Comparison of ENCODE assay signal across 16 cellular contexts in the genomic region with DNA sequence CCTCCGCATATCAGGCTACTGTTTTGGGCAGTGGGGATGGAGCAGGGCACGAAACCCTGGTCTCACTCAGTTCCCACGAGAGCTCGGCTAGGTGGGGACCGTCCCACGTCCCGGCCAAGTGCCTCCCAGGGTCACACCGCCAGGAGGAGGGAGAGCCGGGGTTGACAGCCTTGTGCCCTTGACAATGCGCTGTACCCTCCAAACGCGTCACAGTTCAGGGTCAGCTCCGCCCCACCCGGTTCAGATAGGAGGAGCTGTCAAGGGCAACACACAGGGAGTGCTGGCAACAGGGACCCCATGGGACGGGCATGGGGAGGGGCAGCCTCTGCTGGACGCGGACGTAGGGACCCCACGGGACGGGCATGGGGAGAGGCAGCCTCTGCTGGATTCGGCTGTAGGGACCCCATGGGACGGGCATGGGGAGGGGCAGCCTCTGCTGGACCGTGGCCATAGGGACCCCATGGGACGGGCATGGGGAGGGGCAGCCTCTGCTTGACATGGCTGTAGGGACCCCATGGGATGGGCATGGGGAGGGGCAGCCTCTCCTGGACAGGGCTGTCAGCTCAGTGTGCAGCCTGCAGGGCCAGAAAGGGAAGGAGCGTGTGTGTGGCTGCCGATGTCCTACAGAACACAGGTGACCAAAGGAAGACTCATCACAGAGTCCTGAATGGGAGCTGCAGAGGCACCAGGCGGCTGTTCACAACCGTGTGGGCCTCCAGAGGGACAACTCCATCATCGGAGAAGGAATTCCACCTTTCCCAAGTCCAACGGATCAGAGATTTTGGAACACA. TPM values are rescaled to one million over a fixed set of nuclear protein-coding genes. Genes with fewer than 3 reads are reported as not detected.
DNase-seq lines count a peak whose midpoint lies in the region; ATAC-seq and TF ChIP-seq lines count a peak whose summit lies in the region.
"Had no signal": no experiment of that assay in that cellular context is flagged by ENCODE, and none has a peak within 500 bp of the region (broad histone marks: within the 10 kb centered on the region; RNA-seq: fewer than 3 reads in every experiment).

No MANE protein-coding gene starts in this region.

- TF ChIP-seq CTCF in upper lobe of left lung (IDR thresholded peaks at IDR 0.05), result no peak
- TF ChIP-seq CTCF in tibial artery (IDR thresholded peaks at IDR 0.05), result no peak

- no peak overlapping the region for H3K4me2 ChIP-seq in neuronal stem cell (ENCODE audit: insufficient read depth, low read length, poor library complexity, severe bottlenecking)
- H3K4me2 ChIP-seq: GM23338 had no signal

- H3K9me3 Mint-ChIP-seq in immature natural killer cell, result no peaks in the 10 kb centered on the region
- H3K9me3 Mint-ChIP-seq: CD14-positive monocyte; CD8-positive, alpha-beta T cell had no signal

- peak overlapping the region; percentile 87 for H4K8ac ChIP-seq in neuronal stem cell (ENCODE audit: low read depth, low read length)

- no peak overlapping the region for H3K27ac Mint-ChIP-seq in immature natural killer cell
- H3K27ac Mint-ChIP-seq: CD14-positive monocyte; CD8-positive, alpha-beta T cell; GM23338 had no signal

- H3K9me3 ChIP-seq in neuronal stem cell (replicated peaks in 1 of 2; ENCODE audit: control insufficient read depth in 2 of 2, insufficient read depth in 1 of 2, low read depth in 1 of 2, low read length in 2 of 2) (no peaks in the 10 kb centered on the region), upper lobe of left lung (no peaks in the 10 kb centered on the region), tibial artery (no peaks in the 10 kb centered on the region)

- no peak for TF ChIP-seq POLR2A in upper lobe of left lung (IDR thresholded peaks at IDR 0.05)

- H2AK5ac ChIP-seq in neuronal stem cell (ENCODE audit: low read depth, low read length), result no peak overlapping the region

- no peak for TF ChIP-seq EP300 in upper lobe of left lung (IDR thresholded peaks at IDR 0.05)

- H3K4me3 ChIP-seq in neuronal stem cell (ENCODE audit: low read length in 2 of 2), result no peak overlapping the region
- no peak overlapping the region for H3K4me3 ChIP-seq in upper lobe of left lung
- no peak overlapping the region for H3K4me3 ChIP-seq in tibial artery
- H3K4me3 ChIP-seq: GM23338 had no signal

- H3K4me3 Mint-ChIP-seq in immature natural killer cell, result peak overlapping the region in 4 of 5 donors; percentile 20 to 65 (median 44)
- H3K4me3 Mint-ChIP-seq: CD14-positive monocyte; CD8-positive, alpha-beta T cell; GM23338; H9 had no signal

- no peak overlapping the region for H3K9ac ChIP-seq in neuronal stem cell (ENCODE audit: low read depth, low read length, poor library complexity)

- peaks cover 0 to 13% (median 5%) of the 10 kb centered on the region in 3 donors for H3K27me3 Mint-ChIP-seq in immature natural killer cell (ENCODE audit: low read depth in 3 of 3)

- no peak overlapping the region for H3K14ac ChIP-seq in neuronal stem cell (ENCODE audit: low read length)

- H3K36me3 ChIP-seq in neuronal stem cell (replicated peaks in 1 of 2; ENCODE audit: control insufficient read depth in 2 of 2, insufficient read depth in 2 of 2, low read length in 2 of 2) (no peaks in the 10 kb centered on the region), upper lobe of left lung (no peaks in the 10 kb centered on the region), tibial artery (peaks cover 0 to 46% (median 18%) of the 10 kb centered on the region in 3 donors)

- no peaks in the 10 kb centered on the region for H3K27me3 ChIP-seq in neuronal stem cell (ENCODE audit: control insufficient read depth in 3 of 3, insufficient read depth in 3 of 3, low read depth in 1 of 3, low read length in 3 of 3)
- no peaks in the 10 kb centered on the region for H3K27me3 ChIP-seq in upper lobe of left lung
- H3K27me3 ChIP-seq in tibial artery, result no peaks in the 10 kb centered on the region

- no peak overlapping the region for H2BK120ac ChIP-seq in neuronal stem cell (ENCODE audit: low read depth, low read length)

- H4K91ac ChIP-seq in neuronal stem cell (ENCODE audit: low read depth, low read length, poor library complexity), result no peak overlapping the region

- no peak overlapping the region for H2AFZ ChIP-seq in neuronal stem cell (ENCODE audit: low read length)
- H2AFZ ChIP-seq: GM23338 had no signal

- H3K27ac ChIP-seq in neuronal stem cell (replicated peaks; ENCODE audit: low read length), result no peak overlapping the region
- no peak overlapping the region for H3K27ac ChIP-seq in upper lobe of left lung
- H3K27ac ChIP-seq in tibial artery, result no peak overlapping the region
- H3K27ac ChIP-seq: 22Rv1 had no signal

- DNase-seq in Right ventricle myocardium inferior (ENCODE audit: missing footprints), result peak; percentile 30
- no peak for DNase-seq in Right ventricle myocardium superior
- no peak for DNase-seq in immature natural killer cell
- DNase-seq in neuronal stem cell (ENCODE audit: low spot score), result no peak
- DNase-seq in upper lobe of left lung, result no peak
- DNase-seq in superior temporal gyrus (ENCODE audit: extremely low spot score), result no peak
- no peak for DNase-seq in tibial artery
- DNase-seq in T1000 (lab: John Stamatoyannopoulos, UW), result no peak
- DNase-seq: CD8-positive, alpha-beta T cell; DMS153; DMS79 treated with DMSO at 0.1 percent for 48 hours; EL; H9 had no signal

- no peaks in the 10 kb centered on the region for H3K36me3 Mint-ChIP-seq in immature natural killer cell
- H3K36me3 Mint-ChIP-seq: CD14-positive monocyte; CD8-positive, alpha-beta T cell had no signal

- no peak overlapping the region for H2BK5ac ChIP-seq in neuronal stem cell (ENCODE audit: low read length)

- H2BK15ac ChIP-seq in neuronal stem cell (ENCODE audit: low read length), result peak overlapping the region; percentile 27

- WGBS in neuronal stem cell (ENCODE audit: extremely low coverage in 2 of 2, insufficient read length in 2 of 2, insufficient replicate concordance in 1 of 2), 2 donors, result no CpG with 5 or more reads among the region's 30 CpGs
- WGBS in upper lobe of left lung, 2 donors, result 87% methylated on average over 20 to 22 of the region's 30 CpGs

- peak overlapping the region; percentile 73 for H2BK12ac ChIP-seq in neuronal stem cell (ENCODE audit: low read length)

- intact Hi-C loops in Right ventricle myocardium inferior (cut with DNase I) (loop anchor here (10.0 kb wide), 2 partner anchors 96 to 226 kb away; a partner anchor contains a TSS), Right ventricle myocardium superior (cut with DNase I) (loop anchor here (10.0 kb wide), 1 partner anchor 226 kb away; no protein-coding TSS in a partner anchor), tibial artery (cut with DNase I; ENCODE audit: low total_unique reads) (no loop called here)

- peak overlapping the region; percentile 56 for H3K4ac ChIP-seq in neuronal stem cell (ENCODE audit: low read length)

- no peak overlapping the region for H3K23ac ChIP-seq in neuronal stem cell (ENCODE audit: low read depth, low read length, poor library complexity)

- peak overlapping the region; percentile 53 for H3K18ac ChIP-seq in neuronal stem cell (ENCODE audit: low read length)

- ATAC-seq in Right ventricle myocardium inferior, result no peak
- no peak for ATAC-seq in Right ventricle myocardium superior (ENCODE audit: poor library complexity)
- peak; percentile 24 to 28 for ATAC-seq in upper lobe of left lung (ENCODE audit: low FRiP score in 2 of 2)
- ATAC-seq: CD8-positive, alpha-beta T cell; GM23338 had no signal

- peaks cover 19 to 23% of the 10 kb centered on the region in 2 donors for H3K4me1 Mint-ChIP-seq in immature natural killer cell
- H3K4me1 Mint-ChIP-seq: GM23338, H9 had no signal

- no peaks in the 10 kb centered on the region for H3K79me1 ChIP-seq in neuronal stem cell (ENCODE audit: low read depth, low read length)

- H3K4me1 ChIP-seq in neuronal stem cell (ENCODE audit: control insufficient read depth in 2 of 2, insufficient read depth in 1 of 2, low read depth in 1 of 2, low read length in 2 of 2) (no peaks in the 10 kb centered on the region), upper lobe of left lung (no peaks in the 10 kb centered on the region), tibial artery (no peaks in the 10 kb centered on the region)

RNA-seq across cellular contexts. Expression of a gene that starts 29.4 kb away (rescaled TPM):
- 9.8 TPM for total RNA-seq in Right ventricle myocardium inferior
- total RNA-seq in Right ventricle myocardium superior, result 12.2 TPM
- polyA plus RNA-seq in immature natural killer cell, result under 1 TPM; 0.24 to 0.53 (median 0.32) TPM
- polyA plus RNA-seq in neuronal stem cell (2013, experiment 1 of 2), result 0.38 TPM
- 0.29 TPM for polyA plus RNA-seq in neuronal stem cell (2013, experiment 2 of 2)
- 100 to 1,000 TPM in 1 of 6 donors, 10 to 100 TPM in 2, 1 to 10 TPM in 3; 6.0 to 104 (median 14.0) TPM for total RNA-seq in upper lobe of left lung

RNA-seq across cellular contexts. Expression of a gene that starts 30.9 kb away (rescaled TPM):
- total RNA-seq in Right ventricle myocardium inferior, result 244 TPM
- 272 TPM for total RNA-seq in Right ventricle myocardium superior
- 10 to 100 TPM; 27.2 to 87.7 (median 48.8) TPM for polyA plus RNA-seq in immature natural killer cell
- 39.7 TPM for polyA plus RNA-seq in neuronal stem cell (2013, experiment 1 of 2)
- polyA plus RNA-seq in neuronal stem cell (2013, experiment 2 of 2), result 37.4 TPM
- 100 to 1,000 TPM in 2 of 6 donors, 10 to 100 TPM in 4; 36.5 to 172 (median 62.1) TPM for total RNA-seq in upper lobe of left lung

RNA-seq across cellular contexts. Expression of a gene that starts 57.9 kb away (rescaled TPM):
- total RNA-seq in Right ventricle myocardium inferior (17.2 TPM), Right ventricle myocardium superior (18.6 TPM), upper lobe of left lung (100 to 1,000 TPM in 1 of 6 donors, 10 to 100 TPM in 5; 25.5 to 115 (median 42.4) TPM)
- polyA plus RNA-seq in immature natural killer cell, result 10 to 100 TPM; 21.4 to 32.4 (median 30.1) TPM
- 29.5 TPM for polyA plus RNA-seq in neuronal stem cell (2013, experiment 1 of 2)
- 29.6 TPM for polyA plus RNA-seq in neuronal stem cell (2013, experiment 2 of 2)

Comparison
In these comparisons a context has a peak if more than half of its experiments do, and no peak if none do; other contexts are left out.
1. ATAC-seq: peak in upper lobe of left lung (2 of 2); none in Right ventricle myocardium inferior (single experiment) and Right ventricle myocardium superior (single experiment).